8 cellular contexts compared by ENCODE assay signal in genomic region chr3:43638594-43639447, GRCh38. TPM values are rescaled to one million over a fixed set of nuclear protein-coding genes. Genes with fewer than 3 reads are reported as not detected.
A peak's percentile ranks its signal among the peaks of the same experiment; 100 is the strongest.
DNase-seq lines count a peak whose midpoint lies in the region; ATAC-seq, FAIRE-seq and TF ChIP-seq lines count a peak whose summit lies in the region.

No MANE protein-coding gene starts in this region.

- H3K4me1 ChIP-seq in PC-9 (replicated peaks; ENCODE audit: insufficient read depth): peaks cover 23% of the 10 kb centered on the region
- H3K4me1 ChIP-seq in body of pancreas: no peaks in the 10 kb centered on the region
- peaks cover 0 to 28% (median 0%) of the 10 kb centered on the region in 6 donors for H3K4me1 ChIP-seq in spleen

- peak overlapping the region; percentile 65 for H3K4me2 ChIP-seq in PC-9

- 36 to 44% methylated on average over 9 of the region's 9 CpGs for WGBS in body of pancreas, 2 donors
- 30 to 43% (median 34%) methylated on average over 9 of the region's 9 CpGs for WGBS in spleen, 5 donors

- intact Hi-C loops in PC-9 (cut with micrococcal nuclease; ENCODE audit: unreplicated experiment) (loop anchor here (1.0 to 10.0 kb wide), 6 partner anchors 52 to 559 kb away; partner anchors contain the start of gene ABHD5), body of pancreas (cut with DNase I) (no loop called here), spleen (cut with DNase I; ENCODE audit: low total_unique reads) (no loop called here)

- no peaks in the 10 kb centered on the region for H3K9me2 ChIP-seq in PC-9 (ENCODE audit: insufficient read depth)

- no peak for FAIRE-seq in D721Med (lab: Jason Lieb, UNC)

- DNase-seq in D721Med (ENCODE audit: insufficient read length, low spot score) (no peak), H4 (ENCODE audit: low spot score) (peak; percentile 8), PC-9 (peak; percentile 70 to 85), body of pancreas (peak; percentile 14 to 55 (median 40)), spleen (peak; percentile 78), NCI-H2081 (lab: John Stamatoyannopoulos, UW) (no peak)

- peaks cover 15% of the 10 kb centered on the region for H3F3A ChIP-seq in PC-9 (ENCODE audit: insufficient read depth, low read depth)

- CTCF ChIA-PET in PC-9 (lab: Charles Lee): interaction anchor here (0.6 kb wide), 1 partner anchor 415 kb away, joined by 9 read pairs; no protein-coding TSS in a partner anchor

- H3K79me2 ChIP-seq in PC-9 (ENCODE audit: low read depth): no peaks in the 10 kb centered on the region

- BruUV-seq in PC-9 (replicated peaks; lab: Mats Ljungman, UMichigan): no TSS peak

- ATAC-seq in body of pancreas: peak; percentile 59
- no peak for ATAC-seq in HG02642 (IDR thresholded peaks at IDR 0.05; ENCODE audit: poor library complexity, unreplicated experiment)
- no peak for ATAC-seq in GM21367 (IDR thresholded peaks at IDR 0.05; ENCODE audit: unreplicated experiment)

- peak overlapping the region; percentile 78 for H3K27ac ChIP-seq in PC-9
- no peak overlapping the region for H3K27ac ChIP-seq in body of pancreas
- H3K27ac ChIP-seq in spleen: peak overlapping the region in 4 of 8 donors; percentile 2 to 82 (median 7)

- H3K9me3 ChIP-seq in PC-9 (ENCODE audit: insufficient read depth, low read depth) (no peaks in the 10 kb centered on the region), body of pancreas (no peaks in the 10 kb centered on the region), spleen (no peaks in the 10 kb centered on the region)

- TF ChIP-seq POLR2A in body of pancreas (IDR thresholded peaks at IDR 0.05) (no peak), spleen (IDR thresholded peaks at IDR 0.05) (no peak)

- H2AFZ ChIP-seq in PC-9: peak overlapping the region; percentile 53; the same call in 1 of the 2 replicates

- no peaks in the 10 kb centered on the region for H4K20me1 ChIP-seq in PC-9 (ENCODE audit: insufficient read depth)

- H3K36me3 ChIP-seq in PC-9 (ENCODE audit: low read depth): no peaks in the 10 kb centered on the region
- H3K36me3 ChIP-seq in body of pancreas (replicated peaks in 1 of 2; ENCODE audit: insufficient read depth in 1 of 2, low read depth in 2 of 2): no peaks in the 10 kb centered on the region
- H3K36me3 ChIP-seq in spleen: no peaks in the 10 kb centered on the region

- TF ChIP-seq CTCF in D721Med (IDR thresholded peaks at IDR 0.05; ENCODE audit: insufficient read depth, missing control alignments) (peak; percentile 33), PC-9 (conservative IDR thresholded peaks at IDR 0.05) (peak; percentile 59), body of pancreas (IDR thresholded peaks at IDR 0.05) (peak in 4 of 7 experiments; percentile 30 to 57 (median 42)), spleen (IDR thresholded peaks at IDR 0.05 in 8 of 11, conservative IDR thresholded peaks at IDR 0.05 in 3 of 11) (peak in 1 of 11 experiments; percentile 22)

- POLR2A ChIA-PET in PC-9 (lab: Charles Lee; ENCODE audit: unreplicated experiment): interaction anchor here (0.6 kb wide), 2 partner anchors 17 to 52 kb away, joined by 4 to 9 read pairs; partner anchors contain the start of genes ABHD5 and ANO10

- peak overlapping the region; percentile 18; the same call in 1 of the 2 replicates for H3K4me3 ChIP-seq in PC-9
- H3K4me3 ChIP-seq in body of pancreas: no peak overlapping the region
- no peak overlapping the region for H3K4me3 ChIP-seq in spleen

- H3K27me3 ChIP-seq in PC-9 (ENCODE audit: insufficient read depth, low read depth) (no peaks in the 10 kb centered on the region), body of pancreas (no peaks in the 10 kb centered on the region), spleen (replicated peaks in 1 of 7) (peaks cover 0 to 9% (median 0%) of the 10 kb centered on the region in 7 donors)

RNA-seq across cellular contexts. Expression of gene ANO10, which starts 17.0 kb away (rescaled TPM):
- 17.5 and 20.0 TPM in 2 replicates for total RNA-seq in H4 (2014; rRNA removed; shearing (Covaris generic))
- total RNA-seq in PC-9 (2021): 30.7 and 32.6 TPM in 2 replicates
- 10 to 100 TPM; 14.3 to 16.2 TPM for total RNA-seq in body of pancreas
- total RNA-seq in spleen: 10 to 100 TPM; 12.5 to 21.7 (median 18.8) TPM
- polyA plus RNA-seq in spleen: 1 to 10 TPM; 2.6 to 5.9 (median 5.5) TPM

RNA-seq across cellular contexts. Expression of gene ABHD5, which starts 51.9 kb away (rescaled TPM):
- 10.8 and 18.4 TPM in 2 replicates for total RNA-seq in H4 (2014; rRNA removed; shearing (Covaris generic))
- 16.1 and 19.9 TPM in 2 replicates for total RNA-seq in PC-9 (2021)
- 10 to 100 TPM; 14.8 to 21.8 TPM for total RNA-seq in body of pancreas
- total RNA-seq in spleen: 10 to 100 TPM; 14.4 to 44.8 (median 26.2) TPM
- polyA plus RNA-seq in spleen: 1 to 10 TPM; 2.6 to 6.0 (median 4.2) TPM

Comparison
In these comparisons a context has a peak if more than half of its experiments do, and no peak if none do; other contexts are left out.
1. DNase-seq: peak in H4 (single experiment), PC-9 (2 of 2), body of pancreas (4 of 4) and spleen (single experiment); none in D721Med (single experiment) and NCI-H2081 (0 of 2).